ENCODE assay signal across 13 cellular contexts in the genomic region with DNA sequence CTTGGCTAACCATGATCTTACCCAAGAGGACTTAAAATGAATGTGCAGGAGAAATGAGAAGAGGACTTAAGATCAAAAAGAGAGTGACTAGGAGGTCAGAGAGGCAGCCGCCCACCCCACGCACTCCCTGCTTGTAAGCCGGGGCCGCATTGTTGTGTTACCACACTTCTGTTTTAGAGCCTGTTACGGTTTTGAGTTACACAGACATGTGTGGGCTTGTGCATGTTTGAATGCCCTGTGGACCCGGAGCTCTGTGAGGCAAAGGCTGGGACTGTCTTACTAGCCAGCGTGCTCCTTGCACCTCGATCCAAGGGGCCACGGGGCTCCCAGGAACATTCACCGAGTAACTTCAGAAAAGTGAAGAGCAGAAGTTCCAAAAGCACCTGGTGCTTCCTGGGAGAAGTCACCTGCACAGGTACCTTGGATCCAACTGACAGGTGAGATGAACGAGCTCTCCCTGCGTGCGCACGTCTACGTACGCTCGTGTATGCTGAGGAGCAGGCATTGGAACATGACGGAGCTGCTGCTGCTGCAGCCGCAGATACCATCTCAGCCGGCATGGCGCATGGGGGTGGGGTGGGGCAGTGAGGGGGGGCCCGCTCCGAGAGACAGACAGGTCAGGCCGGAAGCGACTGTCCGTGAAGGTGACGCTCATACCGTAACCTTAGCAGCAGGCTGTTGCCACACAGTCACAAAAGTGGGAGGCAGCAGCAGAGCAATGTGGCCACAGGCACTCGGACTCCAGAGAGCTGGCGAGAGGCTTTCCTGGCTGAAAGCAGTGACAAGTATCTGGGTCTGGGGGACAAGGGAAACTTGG.
"Had no signal": no experiment of that assay in that cellular context is flagged by ENCODE, and none has a peak within 500 bp of the region (broad histone marks: within the 10 kb centered on the region; RNA-seq: fewer than 3 reads in every experiment).

No MANE protein-coding gene starts in this region.

- H3K4me1 Mint-ChIP-seq: activated CD4-positive, alpha-beta T cell treated with anti-CD3 and anti-CD28 coated beads for 36 hours had no signal

- H3K27me3 Mint-ChIP-seq: activated CD4-positive, alpha-beta T cell treated with anti-CD3 and anti-CD28 coated beads for 36 hours had no signal

- H3K9me3 ChIP-seq: colonic mucosa, gastrocnemius medialis, heart right ventricle, left ventricle myocardium inferior, ovary had no signal

- FAIRE-seq: islet of Langerhans had no signal

- H3K4me1 ChIP-seq: colonic mucosa had no signal

- H3K27ac ChIP-seq: colonic mucosa, gastrocnemius medialis, heart right ventricle, left ventricle myocardium inferior, ovary had no signal

- H3K27me3 ChIP-seq: colonic mucosa, gastrocnemius medialis, heart right ventricle, ovary had no signal

- H3K4me3 Mint-ChIP-seq: activated CD4-positive, alpha-beta T cell treated with anti-CD3 and anti-CD28 coated beads for 36 hours had no signal

- H3K27ac Mint-ChIP-seq: activated CD4-positive, alpha-beta T cell treated with anti-CD3 and anti-CD28 coated beads for 36 hours had no signal

- ATAC-seq: activated CD4-positive, alpha-beta T cell treated with anti-CD3 and anti-CD28 coated beads for 36 hours; gastrocnemius medialis had no signal

- H3K4me3 ChIP-seq: colonic mucosa, gastrocnemius medialis, heart right ventricle, left ventricle myocardium inferior, ovary had no signal

- H3K36me3 ChIP-seq: ovary had no signal

- DNase-seq: activated CD4-positive, alpha-beta T cell treated with anti-CD3 and anti-CD28 coated beads for 36 hours; activated gamma-delta T cell treated with Interleukin-2 at 50 U/mL for 16 hours; activated T-cell treated with anti-CD3 and anti-CD28 coated beads, Interleukin-2, amount 50 U/mL, for 1 hour; colonic mucosa; gastrocnemius medialis; heart right ventricle; left ventricle myocardium inferior; mesendoderm; ovary; retina; stimulated activated CD4-positive, alpha-beta T cell treated with anti-CD3 and anti-CD28 coated beads, Interleukin-4, amount 100 ng/mL, for 4 hours; T-helper 9 cell had no signal
